In genomic region chr6:33073431-33073871, GRCh38 we compare ENCODE assay signal across 9 cellular contexts. TPM values are rescaled to one million over a fixed set of nuclear protein-coding genes. Genes with fewer than 3 reads are reported as not detected.
DNase-seq lines count a peak whose midpoint lies in the region; ATAC-seq and TF ChIP-seq lines count a peak whose summit lies in the region.
"Had no signal": no experiment of that assay in that cellular context is flagged by ENCODE, and none has a peak within 500 bp of the region (broad histone marks: within the 10 kb centered on the region; RNA-seq: fewer than 3 reads in every experiment).

HLA-DPA1 (minus strand) TSS chr6:33073649.

- peak in 3 of 4 donors; percentile 15 to 84 (median 48) for TF ChIP-seq POLR2A in esophagus squamous epithelium (IDR thresholded peaks at IDR 0.05)

- ATAC-seq in GM19455 (IDR thresholded peaks at IDR 0.05; ENCODE audit: unreplicated experiment) (peak; percentile 73), HG03469 (IDR thresholded peaks at IDR 0.05; ENCODE audit: unreplicated experiment) (peak; percentile 52)

- H3K4me1 Mint-ChIP-seq in endothelial cell (ENCODE audit: unreplicated experiment) = peaks cover 5% of the 10 kb centered on the region

- H3K27ac ChIP-seq in WERI-Rb-1 (no peak within 1 kb of the TSS), esophagus squamous epithelium (peak within 1 kb of the TSS; percentile 40 to 81 (median 68)), osteoblast (ENCODE audit: low read depth, low read length) (no peak within 1 kb of the TSS)
- H3K27ac ChIP-seq: SJSA1 had no signal

- peaks cover 3% of the 10 kb centered on the region for H3K27me3 Mint-ChIP-seq in endothelial cell (ENCODE audit: unreplicated experiment)

- H3K9me3 Mint-ChIP-seq in endothelial cell (ENCODE audit: unreplicated experiment) = no peaks in the 10 kb centered on the region

- H3K4me3 ChIP-seq in WERI-Rb-1 (ENCODE audit: low read depth, low read length) (no peak within 1 kb of the TSS), esophagus squamous epithelium (peak within 1 kb of the TSS; percentile 3 to 63 (median 32)), osteoblast (ENCODE audit: insufficient read depth, low read length) (peak within 1 kb of the TSS; percentile 24)
- H3K4me3 ChIP-seq: SJSA1 had no signal

- TF ChIP-seq CTCF in WERI-Rb-1 (IDR thresholded peaks at IDR 0.05; ENCODE audit: low read depth, low read length) = no peak
- TF ChIP-seq CTCF in esophagus squamous epithelium (IDR thresholded peaks at IDR 0.05) = no peak
- TF ChIP-seq CTCF in osteoblast (IDR thresholded peaks at IDR 0.05; ENCODE audit: extremely low read depth, low read depth, low read length) = no peak
- TF ChIP-seq CTCF in endothelial cell (IDR thresholded peaks at IDR 0.05; ENCODE audit: unreplicated experiment) = no peak

- H3K9me3 ChIP-seq in WERI-Rb-1 (ENCODE audit: severe bottlenecking) = no peaks in the 10 kb centered on the region
- no peaks in the 10 kb centered on the region for H3K9me3 ChIP-seq in esophagus squamous epithelium
- no peaks in the 10 kb centered on the region for H3K9me3 ChIP-seq in osteoblast (ENCODE audit: low read depth, low read length)
- H3K9me3 ChIP-seq: SJSA1 had no signal

- H3K27me3 ChIP-seq in WERI-Rb-1 (ENCODE audit: insufficient read depth, low read depth, severe bottlenecking) = no peaks in the 10 kb centered on the region
- no peaks in the 10 kb centered on the region for H3K27me3 ChIP-seq in esophagus squamous epithelium
- peaks cover 14% of the 10 kb centered on the region for H3K27me3 ChIP-seq in osteoblast (ENCODE audit: insufficient read depth, low read length)

- no peaks in the 10 kb centered on the region for H4K20me1 ChIP-seq in osteoblast (ENCODE audit: insufficient read depth, low read length)

- H3K36me3 Mint-ChIP-seq in endothelial cell (ENCODE audit: low read depth, unreplicated experiment) = peaks cover 3% of the 10 kb centered on the region

- WGBS in esophagus squamous epithelium, 2 donors = 41 to 51% methylated on average over 8 of the region's 8 CpGs

- peak within 1 kb of the TSS; percentile 62 for H3K4me2 ChIP-seq in osteoblast (ENCODE audit: insufficient read depth, low read length)

- DNase-seq in ELR (ENCODE audit: low read depth) (peak; percentile 46), WERI-Rb-1 (peak; percentile 44), esophagus squamous epithelium (lab: John Stamatoyannopoulos, UW) (no peak), osteoblast (ENCODE audit: insufficient read length, low spot score, missing footprints) (peak; percentile 87), NK-92 (lab: John Stamatoyannopoulos, UW; ENCODE audit: unreplicated experiment) (no peak), endothelial cell (ENCODE audit: low spot score) (no peak)

- no peak within 1 kb of the TSS for H3K4me3 Mint-ChIP-seq in endothelial cell (ENCODE audit: unreplicated experiment)

- intact Hi-C loops in esophagus squamous epithelium (cut with DNase I) = no loop called here

- H3K27ac Mint-ChIP-seq in endothelial cell (ENCODE audit: unreplicated experiment) = no peak within 1 kb of the TSS

- no peaks in the 10 kb centered on the region for H3K79me2 ChIP-seq in osteoblast (ENCODE audit: insufficient read depth, low read length)

- H2AFZ ChIP-seq in osteoblast (ENCODE audit: low read length) = peak within 1 kb of the TSS; percentile 84

- H3K4me1 ChIP-seq in esophagus squamous epithelium = no peaks in the 10 kb centered on the region
- no peaks in the 10 kb centered on the region for H3K4me1 ChIP-seq in osteoblast (ENCODE audit: insufficient read depth, low read length)
- H3K4me1 ChIP-seq: SJSA1 had no signal

- H3K36me3 ChIP-seq in WERI-Rb-1 (no peaks in the 10 kb centered on the region), esophagus squamous epithelium (peaks cover 0 to 10% (median 0%) of the 10 kb centered on the region in 3 donors), osteoblast (ENCODE audit: insufficient read depth, low read length) (no peaks in the 10 kb centered on the region)
- H3K36me3 ChIP-seq: SJSA1 had no signal

RNA-seq across cellular contexts. Expression of gene HLA-DPA1, which starts in this region (rescaled TPM):
- total RNA-seq in esophagus squamous epithelium (100 to 1,000 TPM in 1 of 4 donors, 10 to 100 TPM in 1, 1 to 10 TPM in 2; 6.2 to 114 (median 48.2) TPM), osteoblast (5.4 and 30.4 TPM in 2 replicates), endothelial cell (ENCODE audit: unreplicated experiment) (8.5 TPM)
- total RNA-seq: SJSA1 had no signal

Comparison
In these comparisons a context has a peak if more than half of its experiments do, and no peak if none do; other contexts are left out.
1. DNase-seq: peak in ELR (single experiment), WERI-Rb-1 (single experiment) and osteoblast (single experiment); none in esophagus squamous epithelium (single experiment), NK-92 (single experiment) and endothelial cell (single experiment).
2. H3K27ac ChIP-seq: peak in esophagus squamous epithelium (4 of 4); none in WERI-Rb-1 (single experiment) and osteoblast (single experiment).